In the genomic region with DNA sequence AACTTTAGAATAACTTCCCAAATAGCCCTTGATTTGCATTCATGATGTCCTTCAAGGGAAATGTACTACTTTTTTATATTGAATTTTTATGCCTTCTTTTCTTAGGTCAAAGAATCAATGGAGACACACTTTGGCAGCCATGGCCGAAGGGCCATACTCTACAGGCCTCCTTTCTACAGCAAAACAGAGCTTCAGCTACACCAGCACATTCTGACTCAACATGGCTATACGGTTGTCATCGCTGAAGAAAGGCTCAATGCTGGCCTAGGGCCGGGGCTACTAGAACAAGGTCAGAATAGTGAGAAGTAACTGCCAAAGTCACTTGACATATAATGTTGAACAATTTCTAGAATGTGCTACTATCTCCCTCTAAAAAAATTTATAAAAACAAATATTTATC, we compare ENCODE assay signal across 31 cellular contexts. TPM values are rescaled to one million over a fixed set of nuclear protein-coding genes. Genes with fewer than 3 reads are reported as not detected.
"Had no signal": no experiment of that assay in that cellular context is flagged by ENCODE, and none has a peak within 500 bp of the region (broad histone marks: within the 10 kb centered on the region; RNA-seq: fewer than 3 reads in every experiment).

No MANE protein-coding gene starts in this region.

- H3K36me3 Mint-ChIP-seq: memory B cell, natural killer cell, neural progenitor cell, WTC11 had no signal

- H3K9ac ChIP-seq: neural progenitor cell, parathyroid adenoma had no signal

- H3K27me3 ChIP-seq: neural progenitor cell, right lobe of liver, tibial nerve had no signal

- H3K4me1 ChIP-seq: neural progenitor cell, parathyroid adenoma had no signal

- H3K4me1 Mint-ChIP-seq: activated T-helper 17 cell treated with anti-CD3 and anti-CD28 coated beads, Interleukin-2, amount 50 U/mL, for 72 hours; memory B cell; natural killer cell; neural progenitor cell; WTC11 had no signal

- H3K79me2 ChIP-seq: parathyroid adenoma had no signal

- H3K9me3 ChIP-seq: right lobe of liver, tibial nerve had no signal

- H3K9me3 Mint-ChIP-seq: activated CD8-positive, alpha-beta T cell treated with anti-CD3 and anti-CD28 coated beads for 36 hours; activated T-cell treated with anti-CD3 and anti-CD28 coated beads, Interleukin-2, amount 50 U/mL, for 4 hours; activated T-helper 17 cell treated with anti-CD3 and anti-CD28 coated beads, Interleukin-2, amount 50 U/mL, for 72 hours; memory B cell; natural killer cell; neural progenitor cell; WTC11 had no signal

- ATAC-seq: activated CD8-positive, alpha-beta T cell treated with anti-CD3 and anti-CD28 coated beads for 36 hours; activated T-cell treated with anti-CD3 and anti-CD28 coated beads, Interleukin-2, amount 50 U/mL, for 4 hours; activated T-helper 17 cell treated with anti-CD3 and anti-CD28 coated beads, Interleukin-2, amount 50 U/mL, for 72 hours; left cardiac atrium; natural killer cell; right lobe of liver; WTC11 had no signal

- H3K27ac Mint-ChIP-seq: activated CD8-positive, alpha-beta T cell treated with anti-CD3 and anti-CD28 coated beads for 36 hours; activated T-helper 17 cell treated with anti-CD3 and anti-CD28 coated beads, Interleukin-2, amount 50 U/mL, for 72 hours; memory B cell; natural killer cell; neural progenitor cell; WTC11 had no signal

- DNase-seq: activated CD4-positive, alpha-beta T cell treated with anti-CD3 and anti-CD28 coated beads for 1 hour; activated CD4-positive, alpha-beta T cell treated with anti-CD3 and anti-CD28 coated beads, Interleukin-2, amount 50 U/mL, for 1 hour; activated CD8-positive, alpha-beta T cell treated with anti-CD3 and anti-CD28 coated beads for 36 hours; activated gamma-delta T cell treated with Interleukin-2 at 50 U/mL for 16 hours; activated naive CD4-positive, alpha-beta T cell treated with anti-CD3 and anti-CD28 coated beads, Interleukin-2, amount 50 U/mL, for 16 hours; activated T-cell treated with anti-CD3 and anti-CD28 coated beads, Interleukin-2, amount 50 U/mL, for 4 hours; amygdala; central memory CD4-positive, alpha-beta T cell; effector CD8-positive, alpha-beta T cell; glutamatergic neuron; hippocampal formation; left cardiac atrium; natural killer cell; occipital lobe; right lobe of liver; small intestine; stimulated activated CD4-positive, alpha-beta T cell treated with anti-CD3 and anti-CD28 coated beads, Interleukin-15, amount 100 ng/mL, for 24 hours; stimulated activated CD4-positive, alpha-beta T cell treated with anti-CD3 and anti-CD28 coated beads, Interleukin-2, amount 100 ng/mL, for 24 hours; stimulated activated naive CD4-positive, alpha-beta T cell; T-helper 2 cell had no signal

- H3K36me3 ChIP-seq: neural progenitor cell, tibial nerve had no signal

- H3K4me3 Mint-ChIP-seq: activated CD8-positive, alpha-beta T cell treated with anti-CD3 and anti-CD28 coated beads for 36 hours; activated T-cell treated with anti-CD3 and anti-CD28 coated beads, Interleukin-2, amount 50 U/mL, for 4 hours; activated T-helper 17 cell treated with anti-CD3 and anti-CD28 coated beads, Interleukin-2, amount 50 U/mL, for 72 hours; memory B cell; natural killer cell; neural progenitor cell; WTC11 had no signal

- H3K4me3 ChIP-seq: neural progenitor cell, right lobe of liver, tibial nerve had no signal

- FAIRE-seq: endometrium, frontal cortex, keratinocyte, small intestine, urothelium cell line had no signal

- H3K27ac ChIP-seq: epithelial cell of prostate, neural progenitor cell, parathyroid adenoma, right lobe of liver had no signal

- H3K4me2 ChIP-seq: neural progenitor cell had no signal

- H2AFZ ChIP-seq: neural progenitor cell, parathyroid adenoma had no signal

RNA-seq across cellular contexts. Expression of gene CPED1, which starts 27.0 kb away (rescaled TPM):
- total RNA-seq: activated CD8-positive, alpha-beta T cell treated with anti-CD3 and anti-CD28 coated beads for 36 hours; activated T-helper 17 cell treated with anti-CD3 and anti-CD28 coated beads, Interleukin-2, amount 50 U/mL, for 72 hours had no signal
